ENCODE assay signal across 14 cellular contexts in the genomic region with DNA sequence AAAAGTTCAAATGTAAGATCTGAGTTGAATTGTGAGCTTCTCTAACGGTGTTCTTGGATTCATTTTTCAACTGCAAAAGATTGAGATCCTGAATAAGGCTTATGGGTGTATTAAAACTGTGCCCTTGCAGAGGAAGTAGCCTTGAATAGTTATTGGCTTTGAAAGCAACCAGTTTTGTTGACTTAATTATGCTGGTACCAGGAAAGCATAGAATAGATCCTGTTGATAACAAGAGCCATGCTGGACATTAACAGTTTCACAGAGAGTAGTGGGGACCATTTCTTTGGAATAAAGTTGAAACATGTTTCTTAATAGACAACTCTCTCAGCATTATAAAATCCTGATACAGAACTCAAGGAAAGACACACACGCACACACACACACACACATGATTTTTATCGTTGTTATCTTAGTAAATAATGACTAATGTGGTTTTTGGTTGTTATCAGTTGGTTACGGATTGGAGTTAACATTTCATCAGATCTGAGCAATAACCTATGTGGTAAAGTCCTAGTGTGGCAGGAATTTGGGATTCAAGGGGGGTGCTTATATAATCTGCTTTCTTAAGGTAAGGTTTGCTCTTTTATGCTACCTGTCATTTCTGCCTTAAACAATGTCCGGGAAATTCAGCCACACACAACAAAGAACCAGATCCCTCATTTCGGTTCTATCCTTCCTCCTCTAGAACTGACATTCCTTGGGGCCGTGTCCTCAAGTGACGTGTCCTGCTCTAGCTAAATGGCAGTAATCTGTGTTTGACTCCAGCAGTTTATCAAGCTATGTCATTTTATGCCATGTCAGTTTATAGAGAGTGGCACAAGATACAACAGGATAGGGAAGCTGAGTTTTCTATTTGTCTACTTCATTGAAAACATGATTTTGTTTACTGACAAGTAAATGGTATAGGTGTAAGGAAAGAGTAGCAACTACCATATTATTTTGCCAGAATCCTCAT.
DNase-seq lines count a peak whose midpoint lies in the region; ATAC-seq, FAIRE-seq and TF ChIP-seq lines count a peak whose summit lies in the region.
"Had no signal": no experiment of that assay in that cellular context is flagged by ENCODE, and none has a peak within 500 bp of the region (broad histone marks: within the 10 kb centered on the region; RNA-seq: fewer than 3 reads in every experiment).

No MANE protein-coding gene starts in this region.

- in situ Hi-C loops in GM13977 (cut with MboI; ENCODE audit: low pct_unique_long_range_greater_than_20kb, low sequenced_read_pairs, unreplicated experiment): no loop called here

- no peak for DNase-seq in activated naive CD4-positive, alpha-beta T cell treated with anti-CD3 and anti-CD28 coated beads for 36 hours
- no peak for DNase-seq in activated naive CD4-positive, alpha-beta T cell treated with Interleukin-2 at 50 U/mL for 16 hours
- DNase-seq in bronchial epithelial cell (ENCODE audit: low read depth) (peak; percentile 7), GM13977 (ENCODE audit: low spot score) (no peak), nucleus accumbens (lab: John Stamatoyannopoulos, UW) (no peak), A673 (ENCODE audit: low spot score) (no peak)
- DNase-seq: activated CD8-positive, alpha-beta memory T cell treated with anti-CD3 and anti-CD28 coated beads, Interleukin-2, amount 50 U/mL, for 4 hours; amniotic stem cell; mesenchymal stem cell; T1000 had no signal

- no peak overlapping the region for H3K27ac ChIP-seq in A673 (ENCODE audit: low read depth, low read length, poor library complexity, severe bottlenecking)
- H3K27ac ChIP-seq: parathyroid adenoma had no signal

- CTCF ChIA-PET in activated naive CD4-positive, alpha-beta T cell treated with anti-CD3 and anti-CD28 coated beads for 36 hours (lab: Charles Lee): interaction anchor here (1.0 to 2.0 kb wide), 3 partner anchors 9 to 310 kb away, joined by 3 to 13 read pairs (median 4); no protein-coding TSS in a partner anchor
- CTCF ChIA-PET in A673 (lab: Charles Lee): no interaction called here

- H3K4me1 ChIP-seq in A673 (ENCODE audit: insufficient read depth, low read length, poor library complexity, severe bottlenecking): no peaks in the 10 kb centered on the region
- H3K4me1 ChIP-seq: parathyroid adenoma had no signal

- H3K36me3 Mint-ChIP-seq in activated naive CD4-positive, alpha-beta T cell treated with anti-CD3 and anti-CD28 coated beads for 36 hours (ENCODE audit: low read depth): peaks cover 5% of the 10 kb centered on the region
- H3K36me3 Mint-ChIP-seq: type B pancreatic cell had no signal

- no peaks in the 10 kb centered on the region for H3K27me3 Mint-ChIP-seq in activated naive CD4-positive, alpha-beta T cell treated with anti-CD3 and anti-CD28 coated beads for 36 hours (ENCODE audit: low read depth)

- ATAC-seq in SK-N-SH treated with all-trans-retinoic acid at 6 μM for 48 hours (peak; percentile 19; the same call in 1 of the 3 replicates), GM19455 (IDR thresholded peaks at IDR 0.05; ENCODE audit: unreplicated experiment) (no peak)

- no peaks in the 10 kb centered on the region for H3K9me3 ChIP-seq in A673 (ENCODE audit: low read depth, low read length, poor library complexity, severe bottlenecking)

- peak overlapping the region; percentile 97 for H3K27ac Mint-ChIP-seq in activated naive CD4-positive, alpha-beta T cell treated with anti-CD3 and anti-CD28 coated beads for 36 hours
- H3K27ac Mint-ChIP-seq: type B pancreatic cell had no signal

- POLR2A ChIA-PET in A673 (lab: Charles Lee; ENCODE audit: low non-redundant PET): no interaction called here

- intact Hi-C loops in activated naive CD4-positive, alpha-beta T cell treated with anti-CD3 and anti-CD28 coated beads for 36 hours (cut with micrococcal nuclease): loop anchor here (2.0 to 10.0 kb wide), 4 partner anchors 169 to 1957 kb away; a partner anchor contains a TSS
- intact Hi-C loops in A673 (cut with micrococcal nuclease; ENCODE audit: unreplicated experiment): no loop called here

- BruUV-seq in A673 (replicated peaks; lab: Mats Ljungman, UMichigan): no TSS peak

- H3K4me3 ChIP-seq in bronchial epithelial cell (ENCODE audit: low read depth, low read length) (no peak overlapping the region), A673 (ENCODE audit: low read depth, low read length, poor library complexity, severe bottlenecking) (no peak overlapping the region)

- no peaks in the 10 kb centered on the region for H3K9me3 Mint-ChIP-seq in activated naive CD4-positive, alpha-beta T cell treated with anti-CD3 and anti-CD28 coated beads for 36 hours
- H3K9me3 Mint-ChIP-seq: type B pancreatic cell had no signal

- peak overlapping the region; percentile 91 for H3K4me3 Mint-ChIP-seq in activated naive CD4-positive, alpha-beta T cell treated with anti-CD3 and anti-CD28 coated beads for 36 hours
- H3K4me3 Mint-ChIP-seq: type B pancreatic cell had no signal

- H3K27me3 ChIP-seq in bronchial epithelial cell (ENCODE audit: control insufficient read depth, insufficient read depth, low read length) (no peaks in the 10 kb centered on the region), A673 (replicated peaks; ENCODE audit: insufficient read depth, low read depth, low read length, poor library complexity) (no peaks in the 10 kb centered on the region)

- H3K36me3 ChIP-seq in bronchial epithelial cell (ENCODE audit: control insufficient read depth, insufficient read depth, low read length) (no peaks in the 10 kb centered on the region), A673 (ENCODE audit: insufficient read depth, low read length, poor library complexity, severe bottlenecking) (no peaks in the 10 kb centered on the region)

- peaks cover 23% of the 10 kb centered on the region for H3K4me1 Mint-ChIP-seq in activated naive CD4-positive, alpha-beta T cell treated with anti-CD3 and anti-CD28 coated beads for 36 hours (ENCODE audit: low read depth)

- TF ChIP-seq CTCF in bronchial epithelial cell (IDR thresholded peaks at IDR 0.05; ENCODE audit: insufficient read depth, low read length, severe bottlenecking) (no peak), GM13977 (IDR thresholded peaks at IDR 0.05; ENCODE audit: extremely low read depth, insufficient read depth, missing control alignments) (no peak), A673 (conservative IDR thresholded peaks at IDR 0.05; ENCODE audit: low read depth, low read length) (no peak)

- FAIRE-seq in bronchial epithelial cell (lab: Jason Lieb, UNC): no peak

TF ChIP-seq in SK-N-SH treated with all-trans-retinoic acid at 6 μM for 48 hours, 23 proteins besides CTCF, POLR2A, EP300 and RAD21:
- TF ChIP-seq, protein P1, sequence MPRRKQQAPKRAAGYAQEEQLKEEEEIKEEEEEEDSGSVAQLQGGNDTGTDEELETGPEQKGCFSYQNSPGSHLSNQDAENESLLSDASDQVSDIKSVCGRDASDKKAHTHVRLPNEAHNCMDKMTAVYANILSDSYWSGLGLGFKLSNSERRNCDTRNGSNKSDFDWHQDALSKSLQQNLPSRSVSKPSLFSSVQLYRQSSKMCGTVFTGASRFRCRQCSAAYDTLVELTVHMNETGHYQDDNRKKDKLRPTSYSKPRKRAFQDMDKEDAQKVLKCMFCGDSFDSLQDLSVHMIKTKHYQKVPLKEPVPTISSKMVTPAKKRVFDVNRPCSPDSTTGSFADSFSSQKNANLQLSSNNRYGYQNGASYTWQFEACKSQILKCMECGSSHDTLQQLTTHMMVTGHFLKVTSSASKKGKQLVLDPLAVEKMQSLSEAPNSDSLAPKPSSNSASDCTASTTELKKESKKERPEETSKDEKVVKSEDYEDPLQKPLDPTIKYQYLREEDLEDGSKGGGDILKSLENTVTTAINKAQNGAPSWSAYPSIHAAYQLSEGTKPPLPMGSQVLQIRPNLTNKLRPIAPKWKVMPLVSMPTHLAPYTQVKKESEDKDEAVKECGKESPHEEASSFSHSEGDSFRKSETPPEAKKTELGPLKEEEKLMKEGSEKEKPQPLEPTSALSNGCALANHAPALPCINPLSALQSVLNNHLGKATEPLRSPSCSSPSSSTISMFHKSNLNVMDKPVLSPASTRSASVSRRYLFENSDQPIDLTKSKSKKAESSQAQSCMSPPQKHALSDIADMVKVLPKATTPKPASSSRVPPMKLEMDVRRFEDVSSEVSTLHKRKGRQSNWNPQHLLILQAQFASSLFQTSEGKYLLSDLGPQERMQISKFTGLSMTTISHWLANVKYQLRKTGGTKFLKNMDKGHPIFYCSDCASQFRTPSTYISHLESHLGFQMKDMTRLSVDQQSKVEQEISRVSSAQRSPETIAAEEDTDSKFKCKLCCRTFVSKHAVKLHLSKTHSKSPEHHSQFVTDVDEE (CRISPR knock-in tag; IDR thresholded peaks at IDR 0.05): no peak
- TF ChIP-seq ZNF70 (CRISPR knock-in tag; IDR thresholded peaks at IDR 0.05) (no peak), BACH2 (CRISPR knock-in tag; IDR thresholded peaks at IDR 0.05; ENCODE audit: borderline replicate concordance) (no peak), ARNTL (CRISPR knock-in tag; IDR thresholded peaks at IDR 0.05; ENCODE audit: borderline replicate concordance, low read depth) (no peak), ZC3H10 (CRISPR knock-in tag; IDR thresholded peaks at IDR 0.05) (peak; percentile 32; the same call in 1 of the 2 replicates), ZNF565 (CRISPR knock-in tag; conservative IDR thresholded peaks at IDR 0.05; ENCODE audit: low read depth) (no peak)
